32 cellular contexts compared by ENCODE assay signal in the genomic region with DNA sequence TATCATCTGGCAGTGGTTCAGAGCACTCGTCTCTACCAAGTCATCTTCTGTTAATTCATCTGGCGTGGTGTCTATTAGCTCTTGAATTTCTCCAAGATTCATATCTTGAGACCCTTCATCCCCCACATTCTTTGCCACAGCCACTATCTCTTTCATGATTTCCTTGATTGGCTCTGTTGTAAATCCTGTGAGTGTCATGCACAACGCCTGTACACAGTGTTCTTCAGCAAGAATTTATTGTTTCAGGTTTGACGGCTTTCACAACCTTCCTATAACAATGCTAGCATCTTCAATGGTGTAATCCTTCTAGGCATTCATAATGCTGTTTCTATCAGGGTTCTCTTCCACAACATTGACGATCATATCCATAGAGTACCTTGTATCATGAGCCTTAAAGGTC.
"Had no signal": no experiment of that assay in that cellular context is flagged by ENCODE, and none has a peak within 500 bp of the region (broad histone marks: within the 10 kb centered on the region; RNA-seq: fewer than 3 reads in every experiment).

No MANE protein-coding gene starts in this region.

- H3K4me1 Mint-ChIP-seq: activated CD4-positive, alpha-beta T cell treated with anti-CD3 and anti-CD28 coated beads for 36 hours; activated T-helper 17 cell treated with anti-CD3 and anti-CD28 coated beads, Interleukin-2, amount 50 U/mL, for 72 hours; T-helper 17 cell had no signal

- DNase-seq: activated CD4-positive, alpha-beta memory T cell treated with anti-CD3 and anti-CD28 coated beads, Interleukin-2, amount 10 ng/mL, durations not matched to agents 7 days and 5 days; activated CD4-positive, alpha-beta T cell treated with anti-CD3 and anti-CD28 coated beads for 36 hours; activated CD4-positive, alpha-beta T cell treated with anti-CD3 and anti-CD28 coated beads, Interleukin-2, amount 10 ng/mL, durations not matched to agents 24 days and 14 days; activated CD4-positive, alpha-beta T cell treated with anti-CD3 and anti-CD28 coated beads, Interleukin-2, amount 50 U/mL, for 4 hours; activated CD4-positive, CD25-positive, alpha-beta regulatory T cell; activated CD4-positive, CD25-positive, alpha-beta regulatory T cell treated with anti-CD3 and anti-CD28 coated beads, Interleukin-2, amount 50 U/mL, for 72 hours; activated CD8-positive, alpha-beta memory T cell treated with anti-CD3 and anti-CD28 coated beads, Interleukin-2, amount 50 U/mL, for 48 hours; activated effector memory CD4-positive, alpha-beta T cell treated with Interleukin-2 at 50 U/mL for 16 hours; activated gamma-delta T cell treated with Interleukin-2 at 50 U/mL for 16 hours; activated naive CD4-positive, alpha-beta T cell treated with anti-CD3 and anti-CD28 coated beads, Interleukin-2, amount 50 U/mL, for 16 hours; activated naive CD4-positive, alpha-beta T cell treated with Interleukin-2 at 50 U/mL for 16 hours; activated T-cell treated with anti-CD3 and anti-CD28 coated beads for 4 hours; activated T-cell treated with anti-CD3 and anti-CD28 coated beads, Interleukin-2, amount 50 U/mL, for 24 hours; activated T-cell treated with anti-CD3 and anti-CD28 coated beads, Interleukin-2, amount 50 U/mL, for 72 hours; amygdala; aorta; body of pancreas; caudate nucleus; cortex of kidney; dermis blood vessel endothelial cell; effector memory CD4-positive, alpha-beta T cell; erythroblast; esophagus squamous epithelium; foreskin melanocyte; heart right ventricle; T-helper 1 cell; T-helper 17 cell; T1000 had no signal

- H3K9me3 ChIP-seq: esophagus squamous epithelium had no signal

- H3K27ac ChIP-seq: body of pancreas, esophagus squamous epithelium, gastroesophageal sphincter, heart right ventricle had no signal

- H3K4me3 ChIP-seq: body of pancreas, esophagus squamous epithelium, gastroesophageal sphincter, heart right ventricle had no signal

- H3K9me3 Mint-ChIP-seq: activated CD4-positive, alpha-beta memory T cell treated with anti-CD3 and anti-CD28 coated beads, Interleukin-2, amount 10 ng/mL, durations not matched to agents 7 days and 5 days; activated T-cell treated with anti-CD3 and anti-CD28 coated beads, Interleukin-2, amount 50 U/mL, for 72 hours; T-helper 2 cell treated with Interferon-gamma antibody and Interleukin-4, amounts not matched to agents 5 μg/mL and 100 μg/mL, for 36 hours had no signal

- H3K4me3 Mint-ChIP-seq: activated CD4-positive, alpha-beta memory T cell treated with anti-CD3 and anti-CD28 coated beads, Interleukin-2, amount 10 ng/mL, durations not matched to agents 7 days and 5 days; activated CD4-positive, alpha-beta T cell treated with anti-CD3 and anti-CD28 coated beads for 36 hours; activated CD4-positive, alpha-beta T cell treated with anti-CD3 and anti-CD28 coated beads, Interleukin-2, amount 10 ng/mL, durations not matched to agents 24 days and 14 days; activated naive CD8-positive, alpha-beta T cell; activated T-cell treated with anti-CD3 and anti-CD28 coated beads, Interleukin-2, amount 50 U/mL, for 24 hours; activated T-cell treated with anti-CD3 and anti-CD28 coated beads, Interleukin-2, amount 50 U/mL, for 72 hours; activated T-helper 17 cell treated with anti-CD3 and anti-CD28 coated beads, Interleukin-2, amount 50 U/mL, for 72 hours; T-helper 17 cell; T-helper 2 cell treated with Interferon-gamma antibody and Interleukin-4, amounts not matched to agents 5 μg/mL and 100 μg/mL, for 36 hours had no signal

- H3K27me3 ChIP-seq: body of pancreas, esophagus squamous epithelium, gastroesophageal sphincter, heart right ventricle had no signal

- H3K36me3 Mint-ChIP-seq: activated naive CD8-positive, alpha-beta T cell had no signal

- H3K27me3 Mint-ChIP-seq: activated CD4-positive, alpha-beta memory T cell treated with anti-CD3 and anti-CD28 coated beads, Interleukin-2, amount 10 ng/mL, durations not matched to agents 7 days and 5 days; activated CD4-positive, alpha-beta T cell treated with anti-CD3 and anti-CD28 coated beads for 36 hours; activated CD4-positive, alpha-beta T cell treated with anti-CD3 and anti-CD28 coated beads, Interleukin-2, amount 10 ng/mL, durations not matched to agents 24 days and 14 days; activated naive CD8-positive, alpha-beta T cell; activated T-cell treated with anti-CD3 and anti-CD28 coated beads, Interleukin-2, amount 50 U/mL, for 24 hours; activated T-helper 17 cell treated with anti-CD3 and anti-CD28 coated beads, Interleukin-2, amount 50 U/mL, for 72 hours; T-helper 17 cell had no signal

- H3K27ac Mint-ChIP-seq: activated CD4-positive, alpha-beta memory T cell treated with anti-CD3 and anti-CD28 coated beads, Interleukin-2, amount 10 ng/mL, durations not matched to agents 7 days and 5 days; activated CD4-positive, alpha-beta T cell treated with anti-CD3 and anti-CD28 coated beads for 36 hours; activated CD4-positive, alpha-beta T cell treated with anti-CD3 and anti-CD28 coated beads, Interleukin-2, amount 10 ng/mL, durations not matched to agents 24 days and 14 days; activated naive CD8-positive, alpha-beta T cell; activated T-cell treated with anti-CD3 and anti-CD28 coated beads, Interleukin-2, amount 50 U/mL, for 24 hours; activated T-cell treated with anti-CD3 and anti-CD28 coated beads, Interleukin-2, amount 50 U/mL, for 72 hours; activated T-helper 17 cell treated with anti-CD3 and anti-CD28 coated beads, Interleukin-2, amount 50 U/mL, for 72 hours; T-helper 17 cell; T-helper 2 cell treated with Interferon-gamma antibody and Interleukin-4, amounts not matched to agents 5 μg/mL and 100 μg/mL, for 36 hours had no signal
